8 cellular contexts compared by ENCODE assay signal in genomic region chr13:46553886-46554855, GRCh38. TPM values are rescaled to one million over a fixed set of nuclear protein-coding genes. Genes with fewer than 3 reads are reported as not detected.
DNase-seq lines count a peak whose midpoint lies in the region; ATAC-seq and TF ChIP-seq lines count a peak whose summit lies in the region.

No MANE protein-coding gene starts in this region.

- TF ChIP-seq POLR2A in GM18951 (IDR thresholded peaks at IDR 0.05; ENCODE audit: extremely low read depth, insufficient read depth, insufficient read length): peak; percentile 54

- H3K4me3 ChIP-seq in OCI-LY7 (ENCODE audit: low read depth, low read length, poor library complexity, severe bottlenecking) (peak overlapping the region; percentile 86), esophagus (ENCODE audit: low read depth in 1 of 2, low read length in 2 of 2) (peak overlapping the region; percentile 81 to 86), muscle layer of duodenum (ENCODE audit: low read depth in 1 of 2, low read length in 2 of 2) (peak overlapping the region; percentile 78 to 95)

- H2AFZ ChIP-seq in OCI-LY7 (ENCODE audit: low read length): peak overlapping the region; percentile 24; the same call in 1 of the 2 replicates

- H3K36me3 ChIP-seq in OCI-LY7 (ENCODE audit: insufficient read depth, low read length) (peaks cover 5% of the 10 kb centered on the region; the same call in 1 of the 2 replicates), esophagus (ENCODE audit: control insufficient read depth in 2 of 2, insufficient read depth in 2 of 2, low read length in 1 of 2) (no peaks in the 10 kb centered on the region), muscle layer of duodenum (ENCODE audit: control insufficient read depth in 1 of 2, insufficient read depth in 2 of 2, low read length in 2 of 2) (no peaks in the 10 kb centered on the region)

- H3K9me3 ChIP-seq in OCI-LY7 (ENCODE audit: low read length) (no peaks in the 10 kb centered on the region), esophagus (ENCODE audit: control insufficient read depth in 2 of 2, insufficient read depth in 1 of 2, low read depth in 1 of 2, low read length in 1 of 2) (no peaks in the 10 kb centered on the region), muscle layer of duodenum (ENCODE audit: control insufficient read depth in 1 of 2, low read length in 2 of 2) (no peaks in the 10 kb centered on the region)

- H3K27ac ChIP-seq in OCI-LY7 (ENCODE audit: low read depth, low read length, poor library complexity, severe bottlenecking) (peak overlapping the region; percentile 74), esophagus (ENCODE audit: low read depth in 2 of 2, low read length in 1 of 2) (peak overlapping the region; percentile 92 to 93), muscle layer of duodenum (ENCODE audit: low read length) (peak overlapping the region; percentile 85)

- ATAC-seq in HG03354 (IDR thresholded peaks at IDR 0.05; ENCODE audit: poor library complexity, severe bottlenecking, unreplicated experiment): peak; percentile 46

- WGBS in esophagus, 2 donors: 0 to 1% methylated on average over 73 to 75 of the region's 75 CpGs

- H3K4me2 ChIP-seq in OCI-LY7 (ENCODE audit: low read length): peak overlapping the region; percentile 85

- BruUV-seq in OCI-LY7 (replicated peaks; lab: Mats Ljungman, UMichigan): TSS peak; percentile 41

- in situ Hi-C loops in GM18951 (cut with MboI; ENCODE audit: low sequenced_read_pairs, unreplicated experiment): loop anchor here (10.0 kb wide), 1 partner anchor 131 kb away; no protein-coding TSS in a partner anchor

- 0 out of 2 replicates have a peak, but pooled peaks have one; percentile 10 for TF ChIP-seq CTCF in OCI-LY7 (conservative IDR thresholded peaks at IDR 0.05; ENCODE audit: low read length)

- DNase-seq in AG20443 (ENCODE audit: low spot score): peak; percentile 74
- DNase-seq in OCI-LY7 (ENCODE audit: low spot score): peak; percentile 82
- DNase-seq in activated T-cell treated with anti-CD3 and anti-CD28 coated beads, Interleukin-2, amount 50 U/mL, for 1 hour: peak; percentile 74
- peak; percentile 41 for DNase-seq in stimulated activated CD8-positive, alpha-beta memory T cell treated with anti-CD3 and anti-CD28 coated beads, Interleukin-7, amount 100 ng/mL, for 24 hours (ENCODE audit: low read depth)

- peaks cover 29% of the 10 kb centered on the region for H4K20me1 ChIP-seq in OCI-LY7 (ENCODE audit: insufficient read depth, low read length)

- no peaks in the 10 kb centered on the region for H3K27me3 ChIP-seq in esophagus (ENCODE audit: control insufficient read depth in 1 of 2, insufficient read depth in 2 of 2, low read length in 2 of 2)
- H3K27me3 ChIP-seq in muscle layer of duodenum (ENCODE audit: low read depth, low read length): no peaks in the 10 kb centered on the region

- H3K79me2 ChIP-seq in OCI-LY7 (ENCODE audit: insufficient read depth, low read depth, low read length): peaks cover 69% of the 10 kb centered on the region

- CTCF ChIA-PET in OCI-LY7 (lab: Charles Lee; ENCODE audit: unreplicated experiment): no interaction called here

- H3K4me1 ChIP-seq in OCI-LY7 (ENCODE audit: insufficient read depth, low read length, poor library complexity, severe bottlenecking) (peaks cover 40% of the 10 kb centered on the region), esophagus (ENCODE audit: control insufficient read depth in 2 of 2, insufficient read depth in 2 of 2, low read length in 1 of 2) (peaks cover 3 to 5% of the 10 kb centered on the region in 2 donors), muscle layer of duodenum (ENCODE audit: control insufficient read depth in 1 of 2, insufficient read depth in 2 of 2, low read length in 2 of 2) (peaks cover 9 to 18% of the 10 kb centered on the region in 2 donors)

- POLR2A ChIA-PET in OCI-LY7 (lab: Charles Lee): interaction anchor here (1.2 to 2.6 kb wide), 5 partner anchors 37 to 158 kb away, joined by 3 to 13 read pairs (median 11); no protein-coding TSS in a partner anchor

- no peaks in the 10 kb centered on the region for H3K9me2 ChIP-seq in OCI-LY7 (ENCODE audit: insufficient read depth, low read length)

- intact Hi-C loops in OCI-LY7 (cut with micrococcal nuclease; ENCODE audit: unreplicated experiment): loop anchor here (1.0 to 5.0 kb wide), 4 partner anchors 41 to 372 kb away; partner anchors contain the start of gene LCP1

RNA-seq across cellular contexts. Expression of gene LRCH1, which starts 1.2 kb away (rescaled TPM):
- total RNA-seq in OCI-LY7 (2014; rRNA removed; shearing (Covaris generic)): 14.9 and 16.7 TPM in 2 replicates
- total RNA-seq in OCI-LY7 (2022): 27.8 and 35.7 TPM in 2 replicates
- polyA plus RNA-seq in esophagus: 1 to 10 TPM; 2.1 to 4.3 TPM

Comparison
In these comparisons a context has a peak if more than half of its experiments do, and no peak if none do; other contexts are left out.
1. Peak in every context shown above with its lines: DNase-seq, ATAC-seq, H3K4me3 ChIP-seq and H3K27ac ChIP-seq.